1 cellular context compared by ENCODE assay signal in genomic region chr3:156161172-156161571, GRCh38.
TF ChIP-seq lines count a peak whose summit lies in the region.

No MANE protein-coding gene starts in this region.

TF ChIP-seq in HEK293, 187 proteins besides CTCF, POLR2A, EP300 and RAD21 (continued from another document and continues in another):
- TF ChIP-seq PRDM4 (tag by site-specific recombination; IDR thresholded peaks at IDR 0.05) (peak; percentile 86), ZBTB21 (tag by site-specific recombination; IDR thresholded peaks at IDR 0.05) (peak; percentile 90), ZBTB1 (tag by site-specific recombination; IDR thresholded peaks at IDR 0.05) (peak; percentile 69; the same call in 1 of the 2 replicates), SP7 (tag by site-specific recombination; IDR thresholded peaks at IDR 0.05) (peak; percentile 94), ZNF10 (tag by site-specific recombination; IDR thresholded peaks at IDR 0.05) (peak; percentile 65; the same call in 1 of the 2 replicates), ZNF580 (tag by site-specific recombination; IDR thresholded peaks at IDR 0.05) (peak; percentile 97), ZNF561 (tag by site-specific recombination; IDR thresholded peaks at IDR 0.05; ENCODE audit: borderline replicate concordance) (peak; percentile 94), ZNF626 (tag by site-specific recombination; IDR thresholded peaks at IDR 0.05) (no peak), ZNF211 (tag by site-specific recombination; IDR thresholded peaks at IDR 0.05; ENCODE audit: low read depth) (no peak), ZNF362 (tag by site-specific recombination; IDR thresholded peaks at IDR 0.05) (peak; percentile 94), ZXDB (tag by site-specific recombination; IDR thresholded peaks at IDR 0.05) (peak; percentile 92), MEIS1 (CRISPR knock-in tag; IDR thresholded peaks at IDR 0.05; ENCODE audit: borderline replicate concordance) (0 out of 2 replicates have a peak, but pooled peaks have one; percentile 37), SP2 (tag by site-specific recombination; IDR thresholded peaks at IDR 0.05) (peak; percentile 42), ZNF670 (tag by site-specific recombination; IDR thresholded peaks at IDR 0.05; ENCODE audit: low read depth) (no peak), ZNF121 (tag by site-specific recombination; IDR thresholded peaks at IDR 0.05) (peak; percentile 36; the same call in 1 of the 2 replicates), ZEB2 (tag by site-specific recombination; IDR thresholded peaks at IDR 0.05) (peak; percentile 85), ZBTB8A (tag by site-specific recombination; IDR thresholded peaks at IDR 0.05) (peak; percentile 49; the same call in 1 of the 2 replicates), OSR2 (tag by site-specific recombination; IDR thresholded peaks at IDR 0.05) (peak; percentile 98), ZIC2 (tag by site-specific recombination; IDR thresholded peaks at IDR 0.05) (peak; percentile 90), SCRT2 (tag by site-specific recombination; IDR thresholded peaks at IDR 0.05) (peak; percentile 62), ELK4 (IDR thresholded peaks at IDR 0.05; ENCODE audit: borderline replicate concordance, low read depth, low read length) (no peak), ZNF132 (tag by site-specific recombination; IDR thresholded peaks at IDR 0.05; ENCODE audit: borderline replicate concordance) (no peak), ZNF513 (tag by site-specific recombination; IDR thresholded peaks at IDR 0.05) (peak; percentile 71), ZNF518A (tag by site-specific recombination; conservative IDR thresholded peaks at IDR 0.05; ENCODE audit: low read depth) (peak; percentile 51; the same call in 1 of the 2 replicates), TCF7L2 (IDR thresholded peaks at IDR 0.05; ENCODE audit: borderline replicate concordance, low read depth, low read length) (peak; percentile 100), ZNF549 (tag by site-specific recombination; IDR thresholded peaks at IDR 0.05) (no peak), ZNF76 (tag by site-specific recombination; IDR thresholded peaks at IDR 0.05; ENCODE audit: borderline replicate concordance, low read depth) (peak; percentile 53; the same call in 1 of the 2 replicates), ZBTB48 (tag by site-specific recombination; IDR thresholded peaks at IDR 0.05) (no peak), PATZ1 (tag by site-specific recombination; IDR thresholded peaks at IDR 0.05) (peak; percentile 83), ZNF645 (tag by site-specific recombination; IDR thresholded peaks at IDR 0.05) (peak; percentile 82; the same call in 1 of the 2 replicates), ZNF184 (tag by site-specific recombination; IDR thresholded peaks at IDR 0.05) (peak; percentile 85), ZNF830 (tag by site-specific recombination; IDR thresholded peaks at IDR 0.05; ENCODE audit: low read depth) (no peak), ZNF391 (tag by site-specific recombination; IDR thresholded peaks at IDR 0.05; ENCODE audit: borderline replicate concordance, low read depth) (peak; percentile 86; the same call in 1 of the 2 replicates), BCL11A (tag by site-specific recombination; IDR thresholded peaks at IDR 0.05; ENCODE audit: low read depth) (peak; percentile 87; the same call in 1 of the 2 replicates), ZBTB49 (tag by site-specific recombination; IDR thresholded peaks at IDR 0.05; ENCODE audit: low read depth) (peak; percentile 54; the same call in 1 of the 2 replicates), ZNF324 (tag by site-specific recombination; IDR thresholded peaks at IDR 0.05) (peak; percentile 93), ZNF639 (tag by site-specific recombination; IDR thresholded peaks at IDR 0.05) (peak; percentile 97)
